ENCODE assay signal across 23 cellular contexts in genomic region chr17:40604327-40605080, GRCh38. TPM values are rescaled to one million over a fixed set of nuclear protein-coding genes. Genes with fewer than 3 reads are reported as not detected.
DNase-seq lines count a peak whose midpoint lies in the region; ATAC-seq and TF ChIP-seq lines count a peak whose summit lies in the region.
"Had no signal": no experiment of that assay in that cellular context is flagged by ENCODE, and none has a peak within 500 bp of the region (broad histone marks: within the 10 kb centered on the region; RNA-seq: fewer than 3 reads in every experiment).

No MANE protein-coding gene starts in this region.

- no peak for TF ChIP-seq EP300 in SK-N-SH (IDR thresholded peaks at IDR 0.05; ENCODE audit: borderline replicate concordance in 1 of 2, low read depth in 1 of 2, low read length in 1 of 2)

- H3K4me3 ChIP-seq in BE2C (ENCODE audit: low read depth, low read length) (no peak overlapping the region), SK-N-SH (ENCODE audit: low read depth in 2 of 2, low read length in 1 of 2) (no peak overlapping the region)
- H3K4me3 ChIP-seq: adrenal gland, K562, tibial nerve had no signal

- no peak overlapping the region for H3K27ac ChIP-seq in SK-N-SH (ENCODE audit: low read depth in 2 of 2, low read length in 1 of 2)
- H3K27ac ChIP-seq: adrenal gland, tibial nerve had no signal

- intact Hi-C loops in activated naive CD4-positive, alpha-beta T cell treated with anti-CD3 and anti-CD28 coated beads for 36 hours (cut with micrococcal nuclease) = loop anchor here (1.0 to 10.0 kb wide), 6 partner anchors 11 to 1073 kb away; partner anchors contain the start of gene NR1D1

- H3K36me3 ChIP-seq in BE2C (no peaks in the 10 kb centered on the region), SK-N-SH (replicated peaks in 1 of 2; ENCODE audit: control insufficient read depth in 1 of 2, insufficient read depth in 2 of 2, low read length in 1 of 2) (no peaks in the 10 kb centered on the region)
- H3K36me3 ChIP-seq: adrenal gland, tibial nerve had no signal

- TF ChIP-seq CTCF in BE2C (IDR thresholded peaks at IDR 0.05; ENCODE audit: low read depth, low read length) = no peak
- TF ChIP-seq CTCF in SK-N-SH (IDR thresholded peaks at IDR 0.05) = no peak

- peaks cover 4% of the 10 kb centered on the region for H3K36me3 Mint-ChIP-seq in activated naive CD4-positive, alpha-beta T cell treated with anti-CD3 and anti-CD28 coated beads for 36 hours (ENCODE audit: low read depth)
- peaks cover 3% of the 10 kb centered on the region for H3K36me3 Mint-ChIP-seq in T-helper 17 cell (ENCODE audit: low read depth)
- peaks cover 20% of the 10 kb centered on the region for H3K36me3 Mint-ChIP-seq in central memory CD8-positive, alpha-beta T cell (ENCODE audit: insufficient read depth)
- H3K36me3 Mint-ChIP-seq: WTC11 had no signal

- H3K4me1 ChIP-seq in BE2C (no peaks in the 10 kb centered on the region), SK-N-SH (ENCODE audit: control insufficient read depth in 1 of 2, insufficient read depth in 2 of 2, low read depth in 1 of 2, low read length in 1 of 2) (no peaks in the 10 kb centered on the region)
- H3K4me1 ChIP-seq: adrenal gland had no signal

- no peaks in the 10 kb centered on the region for H4K20me1 ChIP-seq in SK-N-SH (ENCODE audit: insufficient read depth)

- H3K4me1 Mint-ChIP-seq in activated naive CD4-positive, alpha-beta T cell treated with anti-CD3 and anti-CD28 coated beads for 36 hours (ENCODE audit: low read depth) = peaks cover 99% of the 10 kb centered on the region
- H3K4me1 Mint-ChIP-seq in T-helper 17 cell = peaks cover 68% of the 10 kb centered on the region
- H3K4me1 Mint-ChIP-seq in central memory CD8-positive, alpha-beta T cell = peaks cover 83% of the 10 kb centered on the region
- H3K4me1 Mint-ChIP-seq: nephron had no signal

- H3K27ac Mint-ChIP-seq in activated naive CD4-positive, alpha-beta T cell treated with anti-CD3 and anti-CD28 coated beads for 36 hours = peak overlapping the region; percentile 98
- H3K27ac Mint-ChIP-seq in T-helper 17 cell = peak overlapping the region; percentile 100
- peak overlapping the region; percentile 93 for H3K27ac Mint-ChIP-seq in central memory CD8-positive, alpha-beta T cell (ENCODE audit: low read depth)
- H3K27ac Mint-ChIP-seq: nephron, WTC11 had no signal

- DNase-seq in activated naive CD4-positive, alpha-beta T cell treated with anti-CD3 and anti-CD28 coated beads for 36 hours = no peak
- no peak for DNase-seq in activated naive CD4-positive, alpha-beta T cell (lab: John Stamatoyannopoulos, UW)
- DNase-seq in T-helper 17 cell = no peak
- no peak for DNase-seq in central memory CD8-positive, alpha-beta T cell (ENCODE audit: low spot score in 2 of 2)
- DNase-seq in stimulated activated naive CD8-positive, alpha-beta T cell treated with anti-CD3 and anti-CD28 coated beads, Interleukin-15, Interleukin-2, amounts not matched to agents 100 U/mL and 50 U/mL, for 24 hours = peak; percentile 3
- no peak for DNase-seq in BE2C
- DNase-seq in DMS153 (lab: John Stamatoyannopoulos, UW) = no peak
- DNase-seq in SK-N-SH = no peak
- DNase-seq: adrenal gland, COR-L47, cortex of kidney, GOT3, head of caudate nucleus, left cardiac atrium, mesendoderm, NCI-H1694 treated with DMSO at 0.1 percent for 48 hours, NCI-H748 treated with DMSO at 0.1 percent for 48 hours, SHP77 treated with DMSO at 0.1 percent for 48 hours had no signal

- H2AFZ ChIP-seq in SK-N-SH (ENCODE audit: low read depth) = no peak overlapping the region

- H3K9me2 ChIP-seq in SK-N-SH = no peaks in the 10 kb centered on the region

- CTCF ChIA-PET in activated naive CD4-positive, alpha-beta T cell treated with anti-CD3 and anti-CD28 coated beads for 36 hours (lab: Charles Lee) = interaction anchor here (1.0 to 4.7 kb wide), 7 partner anchors 11 to 56 kb away, joined by 3 to 90 read pairs (median 7); no protein-coding TSS in a partner anchor
- CTCF ChIA-PET in SK-N-SH (lab: Yijun Ruan, JAX) = interaction anchor here (1.0 to 1.5 kb wide), 3 partner anchors 10 to 17 kb away, joined by 3 to 5 read pairs (median 4); no protein-coding TSS in a partner anchor

- no peaks in the 10 kb centered on the region for H3F3A ChIP-seq in SK-N-SH (replicated peaks; ENCODE audit: insufficient read depth)

- 37% methylated on average over 7 of the region's 8 CpGs for WGBS in SK-N-SH (ENCODE audit: low lambda C conversion rate)

- ATAC-seq in T-helper 17 cell = no peak
- no peak for ATAC-seq in central memory CD8-positive, alpha-beta T cell (replicated peaks; ENCODE audit: extremely low read depth, poor library complexity, severe bottlenecking)
- ATAC-seq in stimulated activated naive CD8-positive, alpha-beta T cell treated with anti-CD3 and anti-CD28 coated beads, Interleukin-15, Interleukin-2, amounts not matched to agents 100 U/mL and 50 U/mL, for 24 hours = no peak
- ATAC-seq: K562, WTC11 had no signal

- no peaks in the 10 kb centered on the region for H3K9me3 Mint-ChIP-seq in activated naive CD4-positive, alpha-beta T cell treated with anti-CD3 and anti-CD28 coated beads for 36 hours
- H3K9me3 Mint-ChIP-seq in central memory CD8-positive, alpha-beta T cell = no peaks in the 10 kb centered on the region
- H3K9me3 Mint-ChIP-seq: nephron, WTC11 had no signal

- no peak overlapping the region for H3K4me2 ChIP-seq in SK-N-SH

- POLR2A ChIA-PET in SK-N-SH (lab: Yijun Ruan, JAX) = no interaction called here

- H3K79me2 ChIP-seq in SK-N-SH (ENCODE audit: insufficient read depth) = no peaks in the 10 kb centered on the region

- H3K27me3 ChIP-seq in BE2C (peaks cover 22% of the 10 kb centered on the region), SK-N-SH (ENCODE audit: insufficient read depth) (peaks cover 41% of the 10 kb centered on the region; the same call in 1 of the 2 replicates)
- H3K27me3 ChIP-seq: adrenal gland, tibial nerve had no signal

- H3K4me3 Mint-ChIP-seq in activated naive CD4-positive, alpha-beta T cell treated with anti-CD3 and anti-CD28 coated beads for 36 hours = peak overlapping the region; percentile 38
- peak overlapping the region; percentile 73 for H3K4me3 Mint-ChIP-seq in T-helper 17 cell
- H3K4me3 Mint-ChIP-seq in central memory CD8-positive, alpha-beta T cell = peak overlapping the region; percentile 59
- H3K4me3 Mint-ChIP-seq: nephron, WTC11 had no signal

- no peak for TF ChIP-seq RAD21 in SK-N-SH (IDR thresholded peaks at IDR 0.05; ENCODE audit: low read length)

- no peaks in the 10 kb centered on the region for H3K9me3 ChIP-seq in T-helper 17 cell (ENCODE audit: control insufficient read depth, low read length, poor library complexity, severe bottlenecking)
- no peaks in the 10 kb centered on the region for H3K9me3 ChIP-seq in BE2C
- H3K9me3 ChIP-seq in SK-N-SH = no peaks in the 10 kb centered on the region
- H3K9me3 ChIP-seq: adrenal gland, tibial nerve had no signal

- no peaks in the 10 kb centered on the region for H3K27me3 Mint-ChIP-seq in activated naive CD4-positive, alpha-beta T cell treated with anti-CD3 and anti-CD28 coated beads for 36 hours (ENCODE audit: low read depth)
- H3K27me3 Mint-ChIP-seq in T-helper 17 cell = no peaks in the 10 kb centered on the region
- no peaks in the 10 kb centered on the region for H3K27me3 Mint-ChIP-seq in central memory CD8-positive, alpha-beta T cell

- H3K9ac ChIP-seq in SK-N-SH = no peak overlapping the region

TF ChIP-seq in SK-N-SH, 30 proteins besides CTCF, POLR2A, EP300 and RAD21 (continues in another document):
- TF ChIP-seq ELF1 (IDR thresholded peaks at IDR 0.05) (no peak), JUND (IDR thresholded peaks at IDR 0.05) (no peak), IRF3 (IDR thresholded peaks at IDR 0.05; ENCODE audit: low read depth, low read length) (no peak), SMC3 (IDR thresholded peaks at IDR 0.05; ENCODE audit: low read depth, low read length) (no peak), GATA2 (CRISPR knock-in tag; IDR thresholded peaks at IDR 0.05) (no peak)

RNA-seq across cellular contexts. Expression of gene CCR7, which starts 39.2 kb away (rescaled TPM):
- total RNA-seq in activated naive CD4-positive, alpha-beta T cell treated with anti-CD3 and anti-CD28 coated beads for 36 hours = 100 to 1,000 TPM; 150 to 156 TPM
- 100 to 1,000 TPM; 165 to 182 TPM for total RNA-seq in T-helper 17 cell
- polyA plus RNA-seq in BE2C (2012; ENCODE audit: insufficient read depth, insufficient read length, low read depth) = 0.39 TPM
- polyA plus RNA-seq in SK-N-SH (2012; rRNA removed) = not detected in 2 replicates
- polyA plus RNA-seq in SK-N-SH (2012; cell fraction: cytosol; rRNA removed) = 0.03 and 0.05 TPM in 2 replicates
- polyA plus RNA-seq in SK-N-SH (2012; cell fraction: nucleus; rRNA removed) = 0.02 TPM in 1 of 2 replicates, not detected in the other
- total RNA-seq: bronchial epithelial cell had no signal

RNA-seq across cellular contexts. Expression of gene SMARCE1, which starts 43.1 kb away (rescaled TPM):
- 100 to 1,000 TPM; 102 to 112 TPM for total RNA-seq in activated naive CD4-positive, alpha-beta T cell treated with anti-CD3 and anti-CD28 coated beads for 36 hours
- 10 to 100 TPM; 60.0 to 77.5 TPM for total RNA-seq in T-helper 17 cell
- polyA plus RNA-seq in BE2C (2012; ENCODE audit: insufficient read depth, insufficient read length, low read depth) = 182 TPM
- 45.9 and 54.2 TPM in 2 replicates for polyA plus RNA-seq in SK-N-SH (2012; rRNA removed)
- 70.8 and 94.7 TPM in 2 replicates for polyA plus RNA-seq in SK-N-SH (2012; cell fraction: cytosol; rRNA removed)
- 19.7 and 34.2 TPM in 2 replicates for polyA plus RNA-seq in SK-N-SH (2012; cell fraction: nucleus; rRNA removed)
